Comparison of ENCODE assay signal across 8 cellular contexts in the genomic region with DNA sequence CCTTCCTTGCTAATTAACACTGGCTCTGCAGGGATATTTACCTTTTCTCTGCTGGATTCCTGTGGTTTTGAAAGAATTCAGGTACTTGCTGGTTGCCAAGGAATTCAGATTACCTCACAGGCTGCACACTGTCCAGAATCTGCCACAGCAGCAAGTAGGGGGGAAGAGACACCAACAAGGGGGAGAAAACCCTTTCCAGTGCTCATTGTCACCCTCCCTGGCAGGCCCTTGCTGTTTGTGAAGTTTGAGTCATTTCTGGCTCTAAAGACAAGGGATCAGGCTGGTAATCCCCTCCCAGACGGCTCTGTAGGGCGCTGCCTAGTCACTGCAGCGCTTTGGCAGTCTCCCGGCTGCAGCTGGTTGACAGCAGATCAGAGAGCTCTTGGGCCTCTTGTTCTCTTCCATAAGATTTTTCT. TPM values are rescaled to one million over a fixed set of nuclear protein-coding genes. Genes with fewer than 3 reads are reported as not detected.
A peak's percentile ranks its signal among the peaks of the same experiment; 100 is the strongest.
DNase-seq lines count a peak whose midpoint lies in the region; ATAC-seq and TF ChIP-seq lines count a peak whose summit lies in the region.

No MANE protein-coding gene starts in this region.

- CTCF ChIA-PET in HCT116 (lab: Charles Lee), result interaction anchor here (1.2 to 5.3 kb wide), 9 partner anchors 19 to 934 kb away, joined by 3 to 176 read pairs (median 6); a partner anchor contains a TSS

- peaks cover 29% of the 10 kb centered on the region for H3K36me3 Mint-ChIP-seq in activated T-helper 17 cell treated with anti-CD3 and anti-CD28 coated beads, Interleukin-2, amount 50 U/mL, for 72 hours (ENCODE audit: low read depth)
- H3K36me3 Mint-ChIP-seq in progenitor cell of endocrine pancreas (ENCODE audit: insufficient read depth), result no peaks in the 10 kb centered on the region
- peaks cover 0 to 5% (median 5%) of the 10 kb centered on the region in 3 donors for H3K36me3 Mint-ChIP-seq in immature natural killer cell
- H3K36me3 Mint-ChIP-seq in T-helper 2 cell treated with Interferon-gamma antibody and Interleukin-4, amounts not matched to agents 5 μg/mL and 100 μg/mL, for 36 hours (ENCODE audit: low read depth), result peaks cover 3% of the 10 kb centered on the region
- peaks cover 5% of the 10 kb centered on the region for H3K36me3 Mint-ChIP-seq in activated CD4-positive, alpha-beta T cell treated with anti-CD3 and anti-CD28 coated beads, Interleukin-2, amount 10 ng/mL, durations not matched to agents 24 days and 14 days (ENCODE audit: low read depth)

- 0 out of 4 replicates have a peak overlapping the region, but pooled peaks of 1 of the 2 experiments have one; percentile 0 for H3K4me3 ChIP-seq in HCT116 (replicated peaks in 1 of 2; ENCODE audit: low read depth in 1 of 2, low read length in 2 of 2)
- H3K4me3 ChIP-seq in cardiac muscle cell, result no peak overlapping the region

- H3K4me1 Mint-ChIP-seq in activated T-helper 17 cell treated with anti-CD3 and anti-CD28 coated beads, Interleukin-2, amount 50 U/mL, for 72 hours, result no peaks in the 10 kb centered on the region
- H3K4me1 Mint-ChIP-seq in progenitor cell of endocrine pancreas (ENCODE audit: low read depth) (peaks cover 19% of the 10 kb centered on the region), immature natural killer cell (no peaks in the 10 kb centered on the region)
- peaks cover 9% of the 10 kb centered on the region for H3K4me1 Mint-ChIP-seq in T-helper 2 cell treated with Interferon-gamma antibody and Interleukin-4, amounts not matched to agents 5 μg/mL and 100 μg/mL, for 36 hours (ENCODE audit: low read depth)
- H3K4me1 Mint-ChIP-seq in activated CD4-positive, alpha-beta T cell treated with anti-CD3 and anti-CD28 coated beads, Interleukin-2, amount 10 ng/mL, durations not matched to agents 24 days and 14 days, result peaks cover 7% of the 10 kb centered on the region

- no peak for TF ChIP-seq POLR2A in HCT116 (IDR thresholded peaks at IDR 0.05; ENCODE audit: borderline replicate concordance, extremely low read depth, insufficient read depth, insufficient read length)

- TF ChIP-seq RAD21 in HCT116 (IDR thresholded peaks at IDR 0.05; ENCODE audit: low read depth), result no peak

- ATAC-seq in HCT116, result peak; percentile 80
- ATAC-seq in activated T-helper 17 cell treated with anti-CD3 and anti-CD28 coated beads, Interleukin-2, amount 50 U/mL, for 72 hours (replicated peaks), result peak; percentile 72

- no peaks in the 10 kb centered on the region for H3K9me3 ChIP-seq in HCT116 (ENCODE audit: control insufficient read depth in 1 of 2, insufficient read depth in 1 of 2, low read depth in 1 of 2, low read length in 2 of 2)
- no peaks in the 10 kb centered on the region for H3K9me3 ChIP-seq in cardiac muscle cell (ENCODE audit: low read depth)

- H2AFZ ChIP-seq in HCT116 (ENCODE audit: low read depth, low read length, poor library complexity, severe bottlenecking), result no peak overlapping the region

- no peaks in the 10 kb centered on the region for H3K27me3 ChIP-seq in HCT116 (ENCODE audit: insufficient read depth, low read length)
- H3K27me3 ChIP-seq in cardiac muscle cell, result no peaks in the 10 kb centered on the region

- H3K36me3 ChIP-seq in HCT116 (ENCODE audit: control insufficient read depth in 1 of 2, insufficient read depth in 2 of 2, low read length in 2 of 2), result no peaks in the 10 kb centered on the region
- peaks cover 5% of the 10 kb centered on the region for H3K36me3 ChIP-seq in cardiac muscle cell

- BruUV-seq in HCT116 (replicated peaks; lab: Mats Ljungman, UMichigan), result no TSS peak

- no peaks in the 10 kb centered on the region for H3K9me3 Mint-ChIP-seq in activated T-helper 17 cell treated with anti-CD3 and anti-CD28 coated beads, Interleukin-2, amount 50 U/mL, for 72 hours
- H3K9me3 Mint-ChIP-seq in progenitor cell of endocrine pancreas (ENCODE audit: low read depth), result no peaks in the 10 kb centered on the region
- H3K9me3 Mint-ChIP-seq in immature natural killer cell, result no peaks in the 10 kb centered on the region
- H3K9me3 Mint-ChIP-seq in T-helper 2 cell treated with Interferon-gamma antibody and Interleukin-4, amounts not matched to agents 5 μg/mL and 100 μg/mL, for 36 hours, result no peaks in the 10 kb centered on the region
- H3K9me3 Mint-ChIP-seq in activated CD4-positive, alpha-beta T cell treated with anti-CD3 and anti-CD28 coated beads, Interleukin-2, amount 10 ng/mL, durations not matched to agents 24 days and 14 days, result no peaks in the 10 kb centered on the region

- H3K4me1 ChIP-seq in HCT116 (ENCODE audit: control insufficient read depth in 1 of 2, insufficient read depth in 2 of 2, low read length in 2 of 2), result peaks cover 17 to 18% of the 10 kb centered on the region in 2 experiments
- H3K4me1 ChIP-seq in cardiac muscle cell (ENCODE audit: low read depth), result peaks cover 8% of the 10 kb centered on the region

- TF ChIP-seq CTCF in AG09319 (IDR thresholded peaks at IDR 0.05; ENCODE audit: low read depth, low read length) (no peak), HCT116 (IDR thresholded peaks at IDR 0.05 in 2 of 3, conservative IDR thresholded peaks at IDR 0.05 in 1 of 3; ENCODE audit: borderline replicate concordance in 1 of 3, insufficient read depth in 1 of 3, low read depth in 2 of 3, low read length in 2 of 3) (no peak), cardiac muscle cell (IDR thresholded peaks at IDR 0.05; ENCODE audit: low read depth, low read length) (no peak), progenitor cell of endocrine pancreas (IDR thresholded peaks at IDR 0.05; ENCODE audit: unreplicated experiment) (no peak)

- DNase-seq in AG09319 (ENCODE audit: extremely low read depth, low read depth) (peak; percentile 42), HCT116 (ENCODE audit: low read depth, low spot score) (peak; percentile 34), cardiac muscle cell (ENCODE audit: low read depth in 1 of 2, low spot score in 1 of 2) (peak; percentile 62 to 84), progenitor cell of endocrine pancreas (ENCODE audit: low spot score, unreplicated experiment) (peak; percentile 13), immature natural killer cell (no peak)
- no peak for DNase-seq in T-helper 2 cell treated with Interferon-gamma antibody and Interleukin-4, amounts not matched to agents 5 μg/mL and 100 μg/mL, for 36 hours (ENCODE audit: low spot score)
- no peak for DNase-seq in activated CD4-positive, alpha-beta T cell treated with anti-CD3 and anti-CD28 coated beads, Interleukin-2, amount 10 ng/mL, durations not matched to agents 24 days and 14 days

- RAD21 ChIA-PET in HCT116 (lab: Charles Lee; ENCODE audit: low non-redundant PET in 1 of 2, low total read pairs in 2 of 2, uncharacterized antibody in 2 of 2, unreplicated experiment in 2 of 2), result interaction anchor here (1.0 to 1.4 kb wide), 4 partner anchors 267 to 271 kb away, joined by 3 to 9 read pairs (median 6); a partner anchor contains a TSS

- peak overlapping the region; percentile 61 for H3K4me2 ChIP-seq in HCT116 (ENCODE audit: low read length)

- H3K9me2 ChIP-seq in HCT116 (ENCODE audit: insufficient read depth), result no peaks in the 10 kb centered on the region

- H3K9ac ChIP-seq in HCT116 (ENCODE audit: low read length), result peak overlapping the region; percentile 23

- intact Hi-C loops in HCT116 (cut with micrococcal nuclease), result loop anchor here (1.0 kb wide), 2 partner anchors 270 to 675 kb away; no protein-coding TSS in a partner anchor
- intact Hi-C loops in activated CD4-positive, alpha-beta T cell treated with anti-CD3 and anti-CD28 coated beads, Interleukin-2, amount 10 ng/mL, durations not matched to agents 24 days and 14 days (cut with micrococcal nuclease), result no loop called here

- peak overlapping the region; percentile 62 for H3K27ac ChIP-seq in HCT116 (ENCODE audit: low read depth, low read length)
- H3K27ac ChIP-seq in cardiac muscle cell, result peak overlapping the region; percentile 72

- no peaks in the 10 kb centered on the region for H3K27me3 Mint-ChIP-seq in activated T-helper 17 cell treated with anti-CD3 and anti-CD28 coated beads, Interleukin-2, amount 50 U/mL, for 72 hours
- no peaks in the 10 kb centered on the region for H3K27me3 Mint-ChIP-seq in progenitor cell of endocrine pancreas
- H3K27me3 Mint-ChIP-seq in immature natural killer cell (ENCODE audit: low read depth in 3 of 3), result no peaks in the 10 kb centered on the region
- no peaks in the 10 kb centered on the region for H3K27me3 Mint-ChIP-seq in T-helper 2 cell treated with Interferon-gamma antibody and Interleukin-4, amounts not matched to agents 5 μg/mL and 100 μg/mL, for 36 hours (ENCODE audit: low read depth)
- no peaks in the 10 kb centered on the region for H3K27me3 Mint-ChIP-seq in activated CD4-positive, alpha-beta T cell treated with anti-CD3 and anti-CD28 coated beads, Interleukin-2, amount 10 ng/mL, durations not matched to agents 24 days and 14 days

- H4K20me1 ChIP-seq in HCT116 (ENCODE audit: insufficient read depth), result no peaks in the 10 kb centered on the region

- H3K27ac Mint-ChIP-seq in activated T-helper 17 cell treated with anti-CD3 and anti-CD28 coated beads, Interleukin-2, amount 50 U/mL, for 72 hours, result no peak overlapping the region
- H3K27ac Mint-ChIP-seq in progenitor cell of endocrine pancreas (peak overlapping the region; percentile 94), immature natural killer cell (no peak overlapping the region)
- no peak overlapping the region for H3K27ac Mint-ChIP-seq in T-helper 2 cell treated with Interferon-gamma antibody and Interleukin-4, amounts not matched to agents 5 μg/mL and 100 μg/mL, for 36 hours
- H3K27ac Mint-ChIP-seq in activated CD4-positive, alpha-beta T cell treated with anti-CD3 and anti-CD28 coated beads, Interleukin-2, amount 10 ng/mL, durations not matched to agents 24 days and 14 days, result no peak overlapping the region

- POLR2A ChIA-PET in HCT116 (lab: Charles Lee), result no interaction called here

- H3K79me2 ChIP-seq in HCT116 (ENCODE audit: insufficient read depth, low read length), result no peaks in the 10 kb centered on the region

- H3K4me3 Mint-ChIP-seq in activated T-helper 17 cell treated with anti-CD3 and anti-CD28 coated beads, Interleukin-2, amount 50 U/mL, for 72 hours, result no peak overlapping the region
- peak overlapping the region; percentile 3 for H3K4me3 Mint-ChIP-seq in progenitor cell of endocrine pancreas (ENCODE audit: low read depth)
- no peak overlapping the region for H3K4me3 Mint-ChIP-seq in immature natural killer cell
- H3K4me3 Mint-ChIP-seq in T-helper 2 cell treated with Interferon-gamma antibody and Interleukin-4, amounts not matched to agents 5 μg/mL and 100 μg/mL, for 36 hours, result no peak overlapping the region
- no peak overlapping the region for H3K4me3 Mint-ChIP-seq in activated CD4-positive, alpha-beta T cell treated with anti-CD3 and anti-CD28 coated beads, Interleukin-2, amount 10 ng/mL, durations not matched to agents 24 days and 14 days

RNA-seq across cellular contexts. Expression of a gene that starts 50.8 kb away (rescaled TPM):
- 26.2 TPM for total RNA-seq in HCT116 (2021; ENCODE audit: unreplicated experiment)
- 15.1 and 16.5 TPM in 2 replicates for polyA plus RNA-seq in HCT116 (2012)
- total RNA-seq in activated T-helper 17 cell treated with anti-CD3 and anti-CD28 coated beads, Interleukin-2, amount 50 U/mL, for 72 hours, result 10 to 100 TPM; 24.6 to 36.3 TPM
- 23.5 and 28.4 TPM in 2 replicates for total RNA-seq in cardiac muscle cell
- 22.5 and 24.1 TPM in 2 replicates for polyA plus RNA-seq in cardiac muscle cell
- 51.9 and 56.2 TPM in 2 replicates for total RNA-seq in progenitor cell of endocrine pancreas
- 10 to 100 TPM in 1 of 3 donors, 1 to 10 TPM in 1, not detected in 1; 6.9 to 10.4 TPM for polyA plus RNA-seq in immature natural killer cell
- 31.7 and 35.5 TPM in 2 replicates for total RNA-seq in activated CD4-positive, alpha-beta T cell treated with anti-CD3 and anti-CD28 coated beads, Interleukin-2, amount 10 ng/mL, durations not matched to agents 24 days and 14 days

RNA-seq across cellular contexts. Expression of a gene that starts 51.1 kb away (rescaled TPM):
- total RNA-seq in HCT116 (2021; ENCODE audit: unreplicated experiment) (18.4 TPM), cardiac muscle cell (12.7 and 18.1 TPM in 2 replicates), progenitor cell of endocrine pancreas (27.8 and 28.6 TPM in 2 replicates)
- polyA plus RNA-seq in HCT116 (2012), result 16.1 and 17.3 TPM in 2 replicates
- total RNA-seq in activated T-helper 17 cell treated with anti-CD3 and anti-CD28 coated beads, Interleukin-2, amount 50 U/mL, for 72 hours, result 10 to 100 TPM; 19.4 to 21.2 TPM
- polyA plus RNA-seq in cardiac muscle cell (33.6 and 60.7 TPM in 2 replicates), immature natural killer cell (10 to 100 TPM; 28.7 to 34.4 (median 32.4) TPM)
- 20.3 and 20.6 TPM in 2 replicates for total RNA-seq in activated CD4-positive, alpha-beta T cell treated with anti-CD3 and anti-CD28 coated beads, Interleukin-2, amount 10 ng/mL, durations not matched to agents 24 days and 14 days

Comparison
In these comparisons a context has a peak if more than half of its experiments do, and no peak if none do; other contexts are left out.
1. DNase-seq: peak in AG09319 (single experiment), HCT116 (single experiment), cardiac muscle cell (2 of 2) and progenitor cell of endocrine pancreas (single experiment); none in immature natural killer cell (0 of 3), T-helper 2 cell treated with Interferon-gamma antibody and Interleukin-4, amounts not matched to agents 5 μg/mL and 100 μg/mL, for 36 hours (single experiment) and activated CD4-positive, alpha-beta T cell treated with anti-CD3 and anti-CD28 coated beads, Interleukin-2, amount 10 ng/mL, durations not matched to agents 24 days and 14 days (single experiment).